ENCODE assay signal across 14 cellular contexts in the genomic region with DNA sequence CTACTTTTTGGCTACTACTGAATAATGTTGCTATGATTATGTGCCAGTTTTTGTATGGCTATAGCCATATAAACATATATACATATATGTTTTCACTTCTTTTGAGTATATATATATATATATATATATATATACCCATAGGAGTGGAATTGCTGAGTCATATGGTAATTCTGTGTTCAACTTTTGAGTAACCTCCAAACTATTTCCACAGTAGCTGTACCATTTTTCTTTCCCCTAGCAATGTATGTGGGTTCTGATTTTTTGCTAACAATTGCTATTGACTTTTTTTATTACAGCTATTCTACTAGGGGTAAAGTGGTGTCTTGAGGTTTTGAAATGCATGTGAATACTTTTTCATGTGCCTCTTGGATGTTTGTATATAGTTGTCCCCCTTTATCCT. TPM values are rescaled to one million over a fixed set of nuclear protein-coding genes. Genes with fewer than 3 reads are reported as not detected.
A peak's percentile ranks its signal among the peaks of the same experiment; 100 is the strongest.
DNase-seq lines count a peak whose midpoint lies in the region; ATAC-seq, FAIRE-seq and TF ChIP-seq lines count a peak whose summit lies in the region.
"Had no signal": no experiment of that assay in that cellular context is flagged by ENCODE, and none has a peak within 500 bp of the region (broad histone marks: within the 10 kb centered on the region; RNA-seq: fewer than 3 reads in every experiment).

No MANE protein-coding gene starts in this region.

- H3K4me3 ChIP-seq in PC-3 (ENCODE audit: low read length) (no peak overlapping the region), cardiac fibroblast (replicated peaks in 1 of 2; ENCODE audit: low read depth in 2 of 2, low read length in 2 of 2) (no peak overlapping the region), kidney (ENCODE audit: low read length in 2 of 2) (no peak overlapping the region)
- H3K4me3 ChIP-seq: heart right ventricle had no signal

- no peak for ATAC-seq in PC-3
- ATAC-seq in stimulated activated effector memory CD8-positive, alpha-beta T cell treated with anti-CD3 and anti-CD28 coated beads, Interleukin-12 subunit alpha, Interleukin-12 subunit beta, amount 100 ng/mL, for 72 hours, result peak; percentile 77
- no peak for ATAC-seq in HG03139 (IDR thresholded peaks at IDR 0.05; ENCODE audit: unreplicated experiment)
- ATAC-seq: heart right ventricle had no signal

- no peak for DNase-seq in activated T-cell treated with anti-CD3 and anti-CD28 coated beads, Interleukin-2, amount 50 U/mL, for 24 hours
- DNase-seq in activated T-cell treated with anti-CD3 and anti-CD28 coated beads, Interleukin-2, amount 50 U/mL, for 48 hours, result no peak
- DNase-seq in PC-3 (peak; percentile 51), cardiac fibroblast (ENCODE audit: low read depth in 2 of 2) (peak; percentile 17 to 52), NCI-H1930 (lab: John Stamatoyannopoulos, UW) (no peak), kidney (no peak)
- DNase-seq in stimulated activated effector memory CD8-positive, alpha-beta T cell treated with anti-CD3 and anti-CD28 coated beads, Interleukin-12 subunit alpha, Interleukin-12 subunit beta, amount 100 ng/mL, for 72 hours (ENCODE audit: low spot score in 2 of 2), result no peak
- DNase-seq: COR-L47, endodermal cell, GF-D8, heart right ventricle, NCI-H2171, posterior cingulate gyrus had no signal

- no peaks in the 10 kb centered on the region for H3K27me3 Mint-ChIP-seq in activated T-cell treated with anti-CD3 and anti-CD28 coated beads, Interleukin-2, amount 50 U/mL, for 24 hours

- peaks cover 57% of the 10 kb centered on the region for H3K4me1 Mint-ChIP-seq in activated T-cell treated with anti-CD3 and anti-CD28 coated beads, Interleukin-2, amount 50 U/mL, for 24 hours (ENCODE audit: low read depth)
- peaks cover 45% of the 10 kb centered on the region for H3K4me1 Mint-ChIP-seq in stimulated activated effector memory CD8-positive, alpha-beta T cell treated with anti-CD3 and anti-CD28 coated beads, Interleukin-12 subunit alpha, Interleukin-12 subunit beta, amount 100 ng/mL, for 72 hours
- H3K4me1 Mint-ChIP-seq: endodermal cell had no signal

- H3K9me3 Mint-ChIP-seq in activated T-cell treated with anti-CD3 and anti-CD28 coated beads, Interleukin-2, amount 50 U/mL, for 24 hours, result no peaks in the 10 kb centered on the region
- H3K9me3 Mint-ChIP-seq in stimulated activated effector memory CD8-positive, alpha-beta T cell treated with anti-CD3 and anti-CD28 coated beads, Interleukin-12 subunit alpha, Interleukin-12 subunit beta, amount 100 ng/mL, for 72 hours, result no peaks in the 10 kb centered on the region
- H3K9me3 Mint-ChIP-seq: endodermal cell had no signal

- intact Hi-C loops in PC-3 (cut with micrococcal nuclease) (no loop called here), kidney (cut with DNase I) (no loop called here)

- peaks cover 17% of the 10 kb centered on the region; the same call in 1 of the 2 replicates for H3K36me3 ChIP-seq in PC-3 (ENCODE audit: low read depth, low read length)
- H3K36me3 ChIP-seq in kidney (ENCODE audit: control insufficient read depth in 1 of 2, insufficient read depth in 2 of 2, low read length in 2 of 2), result no peaks in the 10 kb centered on the region

- peaks cover 71% of the 10 kb centered on the region for H3K36me3 Mint-ChIP-seq in activated T-cell treated with anti-CD3 and anti-CD28 coated beads, Interleukin-2, amount 50 U/mL, for 24 hours (ENCODE audit: low read depth)
- peaks cover 59% of the 10 kb centered on the region for H3K36me3 Mint-ChIP-seq in stimulated activated effector memory CD8-positive, alpha-beta T cell treated with anti-CD3 and anti-CD28 coated beads, Interleukin-12 subunit alpha, Interleukin-12 subunit beta, amount 100 ng/mL, for 72 hours

- H3K4me3 Mint-ChIP-seq in activated T-cell treated with anti-CD3 and anti-CD28 coated beads, Interleukin-2, amount 50 U/mL, for 24 hours, result peak overlapping the region; percentile 36
- no peak overlapping the region for H3K4me3 Mint-ChIP-seq in stimulated activated effector memory CD8-positive, alpha-beta T cell treated with anti-CD3 and anti-CD28 coated beads, Interleukin-12 subunit alpha, Interleukin-12 subunit beta, amount 100 ng/mL, for 72 hours
- H3K4me3 Mint-ChIP-seq: endodermal cell had no signal

- peak overlapping the region; percentile 87 for H3K27ac Mint-ChIP-seq in activated T-cell treated with anti-CD3 and anti-CD28 coated beads, Interleukin-2, amount 50 U/mL, for 24 hours
- H3K27ac Mint-ChIP-seq in stimulated activated effector memory CD8-positive, alpha-beta T cell treated with anti-CD3 and anti-CD28 coated beads, Interleukin-12 subunit alpha, Interleukin-12 subunit beta, amount 100 ng/mL, for 72 hours, result peak overlapping the region; percentile 36

- no TSS peak for BruUV-seq in PC-3 (replicated peaks; lab: Mats Ljungman, UMichigan)

- H3K79me2 ChIP-seq in PC-3 (ENCODE audit: low read length), result peaks cover 7% of the 10 kb centered on the region

- H3K27ac ChIP-seq in PC-3 (ENCODE audit: low read length), result no peak overlapping the region
- no peak overlapping the region for H3K27ac ChIP-seq in kidney (ENCODE audit: low read depth in 2 of 2, low read length in 2 of 2)
- H3K27ac ChIP-seq: heart right ventricle had no signal

- no peaks in the 10 kb centered on the region for H3K9me2 ChIP-seq in PC-3 (replicated peaks; ENCODE audit: low read length)

- no peak overlapping the region for H2AFZ ChIP-seq in PC-3 (ENCODE audit: low read length)

- no peak for TF ChIP-seq CTCF in PC-3 (conservative IDR thresholded peaks at IDR 0.05; ENCODE audit: low read depth, low read length)
- TF ChIP-seq CTCF in cardiac fibroblast (IDR thresholded peaks at IDR 0.05; ENCODE audit: low read depth, low read length), result no peak
- no peak for TF ChIP-seq CTCF in kidney (IDR thresholded peaks at IDR 0.05; ENCODE audit: borderline replicate concordance, extremely low read depth, insufficient read depth)

- H3K4me1 ChIP-seq in PC-3 (ENCODE audit: insufficient read depth, low read length) (peaks cover 5% of the 10 kb centered on the region; the same call in 1 of the 2 replicates), kidney (ENCODE audit: control insufficient read depth in 1 of 2, insufficient read depth in 1 of 2, low read depth in 1 of 2, low read length in 2 of 2) (no peaks in the 10 kb centered on the region)

- H3F3A ChIP-seq in PC-3 (ENCODE audit: low read length, unreplicated experiment), result no peaks in the 10 kb centered on the region

- CTCF ChIA-PET in PC-3 (lab: Charles Lee), result no interaction called here

- H3K9ac ChIP-seq in PC-3 (ENCODE audit: low read length) (no peak overlapping the region), kidney (ENCODE audit: low read length in 2 of 2) (no peak overlapping the region)

- H3K27me3 ChIP-seq in PC-3 (ENCODE audit: low read length), result no peaks in the 10 kb centered on the region
- H3K27me3 ChIP-seq: heart right ventricle had no signal

- no peak for FAIRE-seq in kidney (lab: Jason Lieb, UNC)

- no peak overlapping the region for H3K4me2 ChIP-seq in PC-3 (ENCODE audit: low read length)

- POLR2A ChIA-PET in PC-3 (lab: Charles Lee; ENCODE audit: unreplicated experiment), result no interaction called here

- H3K9me3 ChIP-seq in PC-3 (ENCODE audit: low read length) (no peaks in the 10 kb centered on the region), kidney (ENCODE audit: control insufficient read depth in 1 of 2, low read length in 2 of 2) (no peaks in the 10 kb centered on the region)
- H3K9me3 ChIP-seq: heart right ventricle had no signal

- H4K20me1 ChIP-seq in PC-3 (ENCODE audit: low read length), result no peaks in the 10 kb centered on the region

RNA-seq across cellular contexts. Expression of gene CBL, which starts 30.4 kb away (rescaled TPM):
- total RNA-seq in PC-3 (2014; rRNA removed) (11.4 and 15.3 TPM in 2 replicates), kidney (20.6 TPM)
- 2.0 TPM for polyA plus RNA-seq in kidney (ENCODE audit: insufficient read depth, low read depth, low replicate concordance)

RNA-seq across cellular contexts. Expression of gene NHERF4, which starts 51.2 kb away (rescaled TPM):
- total RNA-seq in PC-3 (2014; rRNA removed), result 0.87 TPM in 1 of 2 replicates, not detected in the other
- total RNA-seq in kidney, result 3.5 TPM
- polyA plus RNA-seq in kidney (ENCODE audit: insufficient read depth, low read depth, low replicate concordance), result 47.9 TPM
- polyA plus RNA-seq: heart right ventricle had no signal

Comparison
In these comparisons a context has a peak if more than half of its experiments do, and no peak if none do; other contexts are left out.
1. DNase-seq: peak in PC-3 (single experiment) and cardiac fibroblast (2 of 2); none in activated T-cell treated with anti-CD3 and anti-CD28 coated beads, Interleukin-2, amount 50 U/mL, for 24 hours (single experiment), activated T-cell treated with anti-CD3 and anti-CD28 coated beads, Interleukin-2, amount 50 U/mL, for 48 hours (0 of 2), stimulated activated effector memory CD8-positive, alpha-beta T cell treated with anti-CD3 and anti-CD28 coated beads, Interleukin-12 subunit alpha, Interleukin-12 subunit beta, amount 100 ng/mL, for 72 hours (0 of 2), NCI-H1930 (0 of 2) and kidney (single experiment).